15 cellular contexts compared by ENCODE assay signal in the genomic region with DNA sequence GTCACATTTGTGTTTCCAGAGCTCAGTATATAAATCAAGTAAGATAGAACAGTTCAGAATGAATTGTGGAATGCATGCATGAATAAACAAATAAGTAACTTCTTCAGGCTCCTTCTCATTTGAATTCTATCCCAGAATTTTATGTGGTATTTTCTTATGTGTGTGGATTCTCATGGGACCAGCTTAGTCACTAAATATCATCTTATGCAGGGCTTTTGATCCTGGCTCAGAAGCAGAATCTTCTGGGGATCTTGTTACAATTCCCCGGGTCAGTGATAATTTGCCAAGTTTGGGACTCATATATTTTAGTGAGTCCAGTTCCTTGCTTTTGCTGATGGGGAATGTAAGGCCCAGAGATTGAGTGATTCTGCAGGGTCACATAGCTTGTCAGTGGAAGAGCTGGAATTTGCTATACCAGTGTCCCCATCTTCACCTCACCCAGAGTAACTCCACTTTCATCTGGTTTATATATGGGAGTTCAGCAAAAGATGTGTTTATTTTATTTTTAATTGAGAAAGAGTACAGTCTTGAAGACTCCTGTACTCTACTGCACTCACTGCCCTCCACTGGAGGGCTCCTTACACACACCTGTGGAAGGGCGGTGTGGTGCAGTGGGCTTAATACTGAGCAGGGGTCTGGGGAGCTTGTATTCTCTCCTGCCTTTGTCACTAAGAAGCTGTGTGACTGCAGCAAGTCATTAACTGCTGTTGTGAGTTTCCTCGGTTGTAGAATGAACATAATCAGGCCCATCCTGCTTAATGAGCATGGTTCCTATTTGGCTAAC.
DNase-seq lines count a peak whose midpoint lies in the region; ATAC-seq and TF ChIP-seq lines count a peak whose summit lies in the region.
"Had no signal": no experiment of that assay in that cellular context is flagged by ENCODE, and none has a peak within 500 bp of the region (broad histone marks: within the 10 kb centered on the region; RNA-seq: fewer than 3 reads in every experiment).

No MANE protein-coding gene starts in this region.

- H3K9me3 Mint-ChIP-seq in WTC11 = no peaks in the 10 kb centered on the region
- H3K9me3 Mint-ChIP-seq in neural progenitor cell = no peaks in the 10 kb centered on the region
- H3K9me3 Mint-ChIP-seq: IgD-negative memory B cell had no signal

- TF ChIP-seq CTCF in WTC11 (IDR thresholded peaks at IDR 0.05) = no peak
- TF ChIP-seq CTCF in neural progenitor cell (IDR thresholded peaks at IDR 0.05) = no peak

- H3K27ac Mint-ChIP-seq in WTC11 = no peak overlapping the region
- H3K27ac Mint-ChIP-seq in neural progenitor cell = no peak overlapping the region
- H3K27ac Mint-ChIP-seq: CD4-positive, alpha-beta memory T cell; IgD-negative memory B cell had no signal

- H3K4me2 ChIP-seq in neural progenitor cell = peak overlapping the region; percentile 39
- H3K4me2 ChIP-seq: A549 had no signal

- H3K4me1 Mint-ChIP-seq in WTC11 (peaks cover 4% of the 10 kb centered on the region), neural progenitor cell (peaks cover 9% of the 10 kb centered on the region)
- H3K4me1 Mint-ChIP-seq: CD4-positive, alpha-beta memory T cell; IgD-negative memory B cell had no signal

- H3K4me3 ChIP-seq in neural progenitor cell = no peak overlapping the region
- H3K4me3 ChIP-seq: A549, HAP-1 had no signal

- H4K20me1 ChIP-seq in neural progenitor cell (ENCODE audit: low read depth) = no peaks in the 10 kb centered on the region

- peak; percentile 73 for ATAC-seq in WTC11
- ATAC-seq: A549 had no signal

- no peak overlapping the region for H2AFZ ChIP-seq in neural progenitor cell (replicated peaks)

- no peaks in the 10 kb centered on the region for H3K27me3 Mint-ChIP-seq in WTC11 (ENCODE audit: low read depth)
- peaks cover 5% of the 10 kb centered on the region for H3K27me3 Mint-ChIP-seq in neural progenitor cell (ENCODE audit: insufficient read depth, low read depth)
- H3K27me3 Mint-ChIP-seq: CD4-positive, alpha-beta memory T cell; IgD-negative memory B cell had no signal

- POLR2A ChIA-PET in WTC11 (lab: Charles Lee) = no interaction called here

- H3F3A ChIP-seq in neural progenitor cell (ENCODE audit: low read depth) = no peaks in the 10 kb centered on the region

- CTCF ChIA-PET in WTC11 (lab: Charles Lee) = interaction anchor here (0.8 to 2.7 kb wide), 2 partner anchors 106 to 344 kb away, joined by 3 to 18 read pairs; no protein-coding TSS in a partner anchor

- no peaks in the 10 kb centered on the region for H3K9me3 ChIP-seq in neural progenitor cell (ENCODE audit: low read depth)
- H3K9me3 ChIP-seq: A549, HAP-1 had no signal

- H3K27me3 ChIP-seq in neural progenitor cell = no peaks in the 10 kb centered on the region

- H3K36me3 ChIP-seq in neural progenitor cell = no peaks in the 10 kb centered on the region
- H3K36me3 ChIP-seq: HAP-1 had no signal

- no peak overlapping the region for H3K27ac ChIP-seq in neural progenitor cell
- H3K27ac ChIP-seq: A549 had no signal

- H3K9ac ChIP-seq in neural progenitor cell = no peak overlapping the region

- DNase-seq in GM04503 (ENCODE audit: low read depth) (peak; percentile 21), WTC11 (ENCODE audit: low spot score) (no peak), fibroblast of gingiva (ENCODE audit: low read depth) (peak; percentile 46), neural progenitor cell (ENCODE audit: low spot score) (no peak), NAMALWA (ENCODE audit: low spot score) (no peak), OCI-M2 (lab: John Stamatoyannopoulos, UW; ENCODE audit: unreplicated experiment) (no peak)
- DNase-seq in stimulated activated naive CD4-positive, alpha-beta T cell (lab: John Stamatoyannopoulos, UW) = no peak
- DNase-seq: CD4-positive, alpha-beta memory T cell; NCI-H146; NCI-H446 treated with DMSO at 0.1 percent for 48 hours; NCI-H748 treated with DMSO at 0.1 percent for 48 hours; Right ventricle myocardium superior had no signal

- H3K4me3 Mint-ChIP-seq in WTC11 = no peak overlapping the region
- H3K4me3 Mint-ChIP-seq in neural progenitor cell = no peak overlapping the region
- H3K4me3 Mint-ChIP-seq: CD4-positive, alpha-beta memory T cell; IgD-negative memory B cell had no signal

- H3K4me1 ChIP-seq in neural progenitor cell = peaks cover 24% of the 10 kb centered on the region
- H3K4me1 ChIP-seq: A549, HAP-1 had no signal

- H3K79me2 ChIP-seq in neural progenitor cell (ENCODE audit: low read depth) = no peaks in the 10 kb centered on the region

- H3K36me3 Mint-ChIP-seq in WTC11 = no peaks in the 10 kb centered on the region
- H3K36me3 Mint-ChIP-seq in neural progenitor cell = no peaks in the 10 kb centered on the region
- H3K36me3 Mint-ChIP-seq: CD4-positive, alpha-beta memory T cell; IgD-negative memory B cell had no signal

TF ChIP-seq in WTC11, 78 proteins besides CTCF, POLR2A, EP300 and RAD21 (continues in another document):
- TF ChIP-seq RORB (CRISPR knock-in tag; IDR thresholded peaks at IDR 0.05) (no peak), RELA (CRISPR knock-in tag; IDR thresholded peaks at IDR 0.05; ENCODE audit: borderline replicate concordance) (no peak), MXD4 (CRISPR knock-in tag; IDR thresholded peaks at IDR 0.05; ENCODE audit: borderline replicate concordance) (no peak), NR3C1 (CRISPR knock-in tag; conservative IDR thresholded peaks at IDR 0.05; ENCODE audit: low read depth) (no peak), SMAD3 (CRISPR knock-in tag; IDR thresholded peaks at IDR 0.05; ENCODE audit: borderline replicate concordance) (no peak), TCF7 (CRISPR knock-in tag; IDR thresholded peaks at IDR 0.05; ENCODE audit: low read depth) (no peak), TP53 (CRISPR knock-in tag; IDR thresholded peaks at IDR 0.05) (no peak), JUN (CRISPR knock-in tag; IDR thresholded peaks at IDR 0.05) (no peak), ZNF219 (CRISPR knock-in tag; IDR thresholded peaks at IDR 0.05; ENCODE audit: borderline replicate concordance) (no peak)
- TF ChIP-seq, protein P1, sequence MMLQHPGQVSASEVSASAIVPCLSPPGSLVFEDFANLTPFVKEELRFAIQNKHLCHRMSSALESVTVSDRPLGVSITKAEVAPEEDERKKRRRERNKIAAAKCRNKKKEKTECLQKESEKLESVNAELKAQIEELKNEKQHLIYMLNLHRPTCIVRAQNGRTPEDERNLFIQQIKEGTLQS (CRISPR knock-in tag; conservative IDR thresholded peaks at IDR 0.05) = no peak
- TF ChIP-seq, protein P2, sequence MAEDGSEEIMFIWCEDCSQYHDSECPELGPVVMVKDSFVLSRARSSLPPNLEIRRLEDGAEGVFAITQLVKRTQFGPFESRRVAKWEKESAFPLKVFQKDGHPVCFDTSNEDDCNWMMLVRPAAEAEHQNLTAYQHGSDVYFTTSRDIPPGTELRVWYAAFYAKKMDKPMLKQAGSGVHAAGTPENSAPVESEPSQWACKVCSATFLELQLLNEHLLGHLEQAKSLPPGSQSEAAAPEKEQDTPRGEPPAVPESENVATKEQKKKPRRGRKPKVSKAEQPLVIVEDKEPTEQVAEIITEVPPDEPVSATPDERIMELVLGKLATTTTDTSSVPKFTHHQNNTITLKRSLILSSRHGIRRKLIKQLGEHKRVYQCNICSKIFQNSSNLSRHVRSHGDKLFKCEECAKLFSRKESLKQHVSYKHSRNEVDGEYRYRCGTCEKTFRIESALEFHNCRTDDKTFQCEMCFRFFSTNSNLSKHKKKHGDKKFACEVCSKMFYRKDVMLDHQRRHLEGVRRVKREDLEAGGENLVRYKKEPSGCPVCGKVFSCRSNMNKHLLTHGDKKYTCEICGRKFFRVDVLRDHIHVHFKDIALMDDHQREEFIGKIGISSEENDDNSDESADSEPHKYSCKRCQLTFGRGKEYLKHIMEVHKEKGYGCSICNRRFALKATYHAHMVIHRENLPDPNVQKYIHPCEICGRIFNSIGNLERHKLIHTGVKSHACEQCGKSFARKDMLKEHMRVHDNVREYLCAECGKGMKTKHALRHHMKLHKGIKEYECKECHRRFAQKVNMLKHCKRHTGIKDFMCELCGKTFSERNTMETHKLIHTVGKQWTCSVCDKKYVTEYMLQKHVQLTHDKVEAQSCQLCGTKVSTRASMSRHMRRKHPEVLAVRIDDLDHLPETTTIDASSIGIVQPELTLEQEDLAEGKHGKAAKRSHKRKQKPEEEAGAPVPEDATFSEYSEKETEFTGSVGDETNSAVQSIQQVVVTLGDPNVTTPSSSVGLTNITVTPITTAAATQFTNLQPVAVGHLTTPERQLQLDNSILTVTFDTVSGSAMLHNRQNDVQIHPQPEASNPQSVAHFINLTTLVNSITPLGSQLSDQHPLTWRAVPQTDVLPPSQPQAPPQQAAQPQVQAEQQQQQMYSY (CRISPR knock-in tag; IDR thresholded peaks at IDR 0.05) = no peak
- TF ChIP-seq, protein P3, sequence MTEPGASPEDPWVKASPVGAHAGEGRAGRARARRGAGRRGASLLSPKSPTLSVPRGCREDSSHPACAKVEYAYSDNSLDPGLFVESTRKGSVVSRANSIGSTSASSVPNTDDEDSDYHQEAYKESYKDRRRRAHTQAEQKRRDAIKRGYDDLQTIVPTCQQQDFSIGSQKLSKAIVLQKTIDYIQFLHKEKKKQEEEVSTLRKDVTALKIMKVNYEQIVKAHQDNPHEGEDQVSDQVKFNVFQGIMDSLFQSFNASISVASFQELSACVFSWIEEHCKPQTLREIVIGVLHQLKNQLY (CRISPR knock-in tag; IDR thresholded peaks at IDR 0.05) = no peak
- TF ChIP-seq, protein P4, sequence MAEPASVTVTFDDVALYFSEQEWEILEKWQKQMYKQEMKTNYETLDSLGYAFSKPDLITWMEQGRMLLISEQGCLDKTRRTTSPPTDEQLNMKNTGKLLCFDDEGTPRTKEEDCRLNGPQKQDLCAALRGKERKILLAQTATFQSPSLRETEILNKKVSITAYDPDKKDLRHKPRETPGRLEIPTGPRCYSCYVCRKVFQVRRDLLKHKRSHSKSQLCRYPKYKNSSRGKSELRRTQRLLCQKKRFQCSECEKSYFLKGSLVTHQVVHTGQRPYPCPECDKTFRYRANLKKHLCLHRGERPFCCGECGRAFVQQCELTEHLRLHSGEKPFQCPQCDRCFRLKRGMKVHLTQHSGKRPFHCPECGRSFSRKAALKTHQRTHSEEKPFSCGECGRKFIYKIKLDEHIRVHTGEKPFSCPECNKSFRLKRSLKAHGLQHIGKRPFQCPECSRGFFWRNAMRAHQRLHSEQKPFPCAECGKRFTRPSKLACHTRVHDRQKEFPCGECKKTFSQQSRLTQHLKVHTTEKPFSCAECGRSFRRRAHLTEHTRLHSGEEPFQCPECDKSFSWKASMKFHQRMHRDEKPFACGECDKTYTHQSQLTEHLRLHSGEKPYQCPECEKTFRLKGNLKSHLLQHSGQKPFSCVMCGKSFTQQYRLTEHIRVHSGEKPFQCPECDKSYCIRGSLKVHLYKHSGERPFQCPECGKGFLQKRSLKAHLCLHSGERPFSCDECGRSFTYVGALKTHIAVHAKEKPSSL (CRISPR knock-in tag; conservative IDR thresholded peaks at IDR 0.05) = no peak

Comparison
In these comparisons a context has a peak if more than half of its experiments do, and no peak if none do; other contexts are left out.
1. DNase-seq: peak in GM04503 (single experiment) and fibroblast of gingiva (single experiment); none in WTC11 (single experiment), neural progenitor cell (single experiment), stimulated activated naive CD4-positive, alpha-beta T cell (0 of 6), NAMALWA (single experiment) and OCI-M2 (single experiment).